ENCODE assay signal across 1 cellular context in the genomic region with DNA sequence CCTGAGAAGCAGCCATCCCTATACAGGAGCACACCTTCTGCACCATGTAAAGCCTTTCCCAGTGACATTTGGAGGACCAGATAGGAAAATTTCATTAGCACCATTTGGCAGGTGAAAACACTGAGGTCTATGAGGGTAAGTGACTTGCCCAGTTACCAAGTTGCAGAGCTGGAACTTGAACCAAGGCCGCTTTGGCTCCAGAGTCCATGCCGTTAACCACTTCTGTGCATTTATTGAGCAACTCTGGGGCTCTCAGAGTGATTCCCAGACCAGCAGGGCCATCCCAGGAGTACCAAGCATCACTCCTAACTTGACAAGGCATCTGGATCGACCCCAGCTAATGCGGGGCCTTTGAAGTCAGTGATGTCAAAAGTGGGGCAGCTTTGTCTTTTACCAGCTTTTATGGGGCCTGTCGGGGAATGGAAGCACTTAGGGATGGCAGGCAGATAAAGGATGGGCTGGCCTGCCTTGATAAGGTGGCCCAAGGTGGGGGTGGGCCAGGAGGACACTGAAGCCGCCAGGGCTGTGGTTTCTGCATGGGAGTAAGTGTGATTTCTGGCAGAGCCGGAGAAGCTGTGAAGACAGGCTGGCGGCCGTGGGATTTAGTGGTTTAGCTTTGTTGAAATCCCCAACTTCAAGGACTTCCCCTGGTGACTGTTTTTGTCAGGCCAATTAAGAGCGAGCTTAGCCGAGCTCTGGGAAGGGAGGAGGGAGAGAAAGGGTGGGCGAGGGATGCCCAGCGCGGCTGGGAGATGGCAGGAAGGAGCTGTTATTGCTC.
TF ChIP-seq lines count a peak whose summit lies in the region.

No MANE protein-coding gene starts in this region.

TF ChIP-seq in K562, 482 proteins besides CTCF, POLR2A, EP300 and RAD21 (continued from another document and continues in another):
- TF ChIP-seq ZNF512 (tag; IDR thresholded peaks at IDR 0.05) (no peak), TRIM24 (IDR thresholded peaks at IDR 0.05) (peak; percentile 94 to 95), CXXC5 (CRISPR knock-in tag; IDR thresholded peaks at IDR 0.05) (peak; percentile 80), ZBTB33 (CRISPR knock-in tag; IDR thresholded peaks at IDR 0.05) (no peak), MEIS2 (IDR thresholded peaks at IDR 0.05; ENCODE audit: partially characterized antibody) (peak; percentile 85), ZNF584 (CRISPR knock-in tag; IDR thresholded peaks at IDR 0.05; ENCODE audit: low read depth) (peak; percentile 32; the same call in 1 of the 2 replicates), ZNF146 (CRISPR knock-in tag; IDR thresholded peaks at IDR 0.05; ENCODE audit: unreplicated experiment) (no peak), FOXK2 (conservative IDR thresholded peaks at IDR 0.05 in 1 of 2, IDR thresholded peaks at IDR 0.05 in 1 of 2; ENCODE audit: low read depth in 2 of 2) (no peak), TGIF2 (CRISPR knock-in tag; IDR thresholded peaks at IDR 0.05) (no peak), ZNF586 (CRISPR knock-in tag; conservative IDR thresholded peaks at IDR 0.05) (no peak), MCM3 (IDR thresholded peaks at IDR 0.05) (no peak), HNRNPL (IDR thresholded peaks at IDR 0.05; ENCODE audit: low read depth, low read length) (no peak), PCBP1 (IDR thresholded peaks at IDR 0.05; ENCODE audit: low read depth, low read length, poor library complexity, severe bottlenecking) (no peak), CHCHD3 (CRISPR knock-in tag; IDR thresholded peaks at IDR 0.05) (no peak), NR0B1 (IDR thresholded peaks at IDR 0.05; ENCODE audit: partially characterized antibody) (no peak), VEZF1 (CRISPR knock-in tag; IDR thresholded peaks at IDR 0.05) (peak; percentile 93), CCAR2 (IDR thresholded peaks at IDR 0.05; ENCODE audit: low read depth, low read length) (no peak), SETDB1 (IDR thresholded peaks at IDR 0.05; ENCODE audit: low read length) (no peak), NFRKB (IDR thresholded peaks at IDR 0.05; ENCODE audit: low read depth) (no peak), ZNF134 (CRISPR knock-in tag; conservative IDR thresholded peaks at IDR 0.05) (no peak), CSDE1 (IDR thresholded peaks at IDR 0.05) (no peak), ARID3B (CRISPR knock-in tag; IDR thresholded peaks at IDR 0.05; ENCODE audit: borderline replicate concordance) (0 out of 2 replicates have a peak, but pooled peaks have one; percentile 28), FOXA3 (CRISPR knock-in tag; conservative IDR thresholded peaks at IDR 0.05 in 1 of 2, IDR thresholded peaks at IDR 0.05 in 1 of 2) (peak in 1 of 2 experiments; percentile 56; a peak in 1 of 4 replicates), ZNF184 (CRISPR knock-in tag; IDR thresholded peaks at IDR 0.05) (no peak), PHF21A (IDR thresholded peaks at IDR 0.05; ENCODE audit: borderline replicate concordance, low read depth) (peak; percentile 45; the same call in 1 of the 2 replicates), ATF2 (CRISPR knock-in tag; IDR thresholded peaks at IDR 0.05) (no peak), SRF (CRISPR knock-in tag; IDR thresholded peaks at IDR 0.05) (peak in 1 of 2 experiments; percentile 29; a peak in 1 of 4 replicates), CBFA2T2 (conservative IDR thresholded peaks at IDR 0.05) (peak; percentile 96)
- TF ChIP-seq, protein P1, sequence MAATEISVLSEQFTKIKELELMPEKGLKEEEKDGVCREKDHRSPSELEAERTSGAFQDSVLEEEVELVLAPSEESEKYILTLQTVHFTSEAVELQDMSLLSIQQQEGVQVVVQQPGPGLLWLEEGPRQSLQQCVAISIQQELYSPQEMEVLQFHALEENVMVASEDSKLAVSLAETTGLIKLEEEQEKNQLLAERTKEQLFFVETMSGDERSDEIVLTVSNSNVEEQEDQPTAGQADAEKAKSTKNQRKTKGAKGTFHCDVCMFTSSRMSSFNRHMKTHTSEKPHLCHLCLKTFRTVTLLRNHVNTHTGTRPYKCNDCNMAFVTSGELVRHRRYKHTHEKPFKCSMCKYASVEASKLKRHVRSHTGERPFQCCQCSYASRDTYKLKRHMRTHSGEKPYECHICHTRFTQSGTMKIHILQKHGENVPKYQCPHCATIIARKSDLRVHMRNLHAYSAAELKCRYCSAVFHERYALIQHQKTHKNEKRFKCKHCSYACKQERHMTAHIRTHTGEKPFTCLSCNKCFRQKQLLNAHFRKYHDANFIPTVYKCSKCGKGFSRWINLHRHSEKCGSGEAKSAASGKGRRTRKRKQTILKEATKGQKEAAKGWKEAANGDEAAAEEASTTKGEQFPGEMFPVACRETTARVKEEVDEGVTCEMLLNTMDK (IDR thresholded peaks at IDR 0.05; ENCODE audit: borderline replicate concordance, insufficient read depth, low read depth, low read length, poor library complexity, severe bottlenecking), result no peak
- TF ChIP-seq, protein P2, sequence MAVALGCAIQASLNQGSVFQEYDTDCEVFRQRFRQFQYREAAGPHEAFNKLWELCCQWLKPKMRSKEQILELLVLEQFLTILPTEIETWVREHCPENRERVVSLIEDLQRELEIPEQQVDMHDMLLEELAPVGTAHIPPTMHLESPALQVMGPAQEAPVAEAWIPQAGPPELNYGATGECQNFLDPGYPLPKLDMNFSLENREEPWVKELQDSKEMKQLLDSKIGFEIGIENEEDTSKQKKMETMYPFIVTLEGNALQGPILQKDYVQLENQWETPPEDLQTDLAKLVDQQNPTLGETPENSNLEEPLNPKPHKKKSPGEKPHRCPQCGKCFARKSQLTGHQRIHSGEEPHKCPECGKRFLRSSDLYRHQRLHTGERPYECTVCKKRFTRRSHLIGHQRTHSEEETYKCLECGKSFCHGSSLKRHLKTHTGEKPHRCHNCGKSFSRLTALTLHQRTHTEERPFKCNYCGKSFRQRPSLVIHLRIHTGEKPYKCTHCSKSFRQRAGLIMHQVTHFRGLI (CRISPR knock-in tag; IDR thresholded peaks at IDR 0.05), result no peak
- TF ChIP-seq, protein P3, sequence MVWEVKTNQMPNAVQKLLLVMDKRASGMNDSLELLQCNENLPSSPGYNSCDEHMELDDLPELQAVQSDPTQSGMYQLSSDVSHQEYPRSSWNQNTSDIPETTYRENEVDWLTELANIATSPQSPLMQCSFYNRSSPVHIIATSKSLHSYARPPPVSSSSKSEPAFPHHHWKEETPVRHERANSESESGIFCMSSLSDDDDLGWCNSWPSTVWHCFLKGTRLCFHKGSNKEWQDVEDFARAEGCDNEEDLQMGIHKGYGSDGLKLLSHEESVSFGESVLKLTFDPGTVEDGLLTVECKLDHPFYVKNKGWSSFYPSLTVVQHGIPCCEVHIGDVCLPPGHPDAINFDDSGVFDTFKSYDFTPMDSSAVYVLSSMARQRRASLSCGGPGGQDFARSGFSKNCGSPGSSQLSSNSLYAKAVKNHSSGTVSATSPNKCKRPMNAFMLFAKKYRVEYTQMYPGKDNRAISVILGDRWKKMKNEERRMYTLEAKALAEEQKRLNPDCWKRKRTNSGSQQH (CRISPR knock-in tag; IDR thresholded peaks at IDR 0.05), result peak; percentile 62; the same call in 1 of the 2 replicates
- TF ChIP-seq, protein P4, sequence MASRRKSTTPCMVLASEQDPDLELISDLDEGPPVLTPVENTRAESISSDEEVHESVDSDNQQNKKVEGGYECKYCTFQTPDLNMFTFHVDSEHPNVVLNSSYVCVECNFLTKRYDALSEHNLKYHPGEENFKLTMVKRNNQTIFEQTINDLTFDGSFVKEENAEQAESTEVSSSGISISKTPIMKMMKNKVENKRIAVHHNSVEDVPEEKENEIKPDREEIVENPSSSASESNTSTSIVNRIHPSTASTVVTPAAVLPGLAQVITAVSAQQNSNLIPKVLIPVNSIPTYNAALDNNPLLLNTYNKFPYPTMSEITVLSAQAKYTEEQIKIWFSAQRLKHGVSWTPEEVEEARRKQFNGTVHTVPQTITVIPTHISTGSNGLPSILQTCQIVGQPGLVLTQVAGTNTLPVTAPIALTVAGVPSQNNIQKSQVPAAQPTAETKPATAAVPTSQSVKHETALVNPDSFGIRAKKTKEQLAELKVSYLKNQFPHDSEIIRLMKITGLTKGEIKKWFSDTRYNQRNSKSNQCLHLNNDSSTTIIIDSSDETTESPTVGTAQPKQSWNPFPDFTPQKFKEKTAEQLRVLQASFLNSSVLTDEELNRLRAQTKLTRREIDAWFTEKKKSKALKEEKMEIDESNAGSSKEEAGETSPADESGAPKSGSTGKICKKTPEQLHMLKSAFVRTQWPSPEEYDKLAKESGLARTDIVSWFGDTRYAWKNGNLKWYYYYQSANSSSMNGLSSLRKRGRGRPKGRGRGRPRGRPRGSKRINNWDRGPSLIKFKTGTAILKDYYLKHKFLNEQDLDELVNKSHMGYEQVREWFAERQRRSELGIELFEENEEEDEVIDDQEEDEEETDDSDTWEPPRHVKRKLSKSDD (conservative IDR thresholded peaks at IDR 0.05; ENCODE audit: low read length), result no peak
- TF ChIP-seq, protein P5, sequence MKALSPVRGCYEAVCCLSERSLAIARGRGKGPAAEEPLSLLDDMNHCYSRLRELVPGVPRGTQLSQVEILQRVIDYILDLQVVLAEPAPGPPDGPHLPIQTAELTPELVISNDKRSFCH (CRISPR knock-in tag; IDR thresholded peaks at IDR 0.05), result no peak
- TF ChIP-seq, protein P5 (tag; IDR thresholded peaks at IDR 0.05), result no peak
- TF ChIP-seq, protein P6, sequence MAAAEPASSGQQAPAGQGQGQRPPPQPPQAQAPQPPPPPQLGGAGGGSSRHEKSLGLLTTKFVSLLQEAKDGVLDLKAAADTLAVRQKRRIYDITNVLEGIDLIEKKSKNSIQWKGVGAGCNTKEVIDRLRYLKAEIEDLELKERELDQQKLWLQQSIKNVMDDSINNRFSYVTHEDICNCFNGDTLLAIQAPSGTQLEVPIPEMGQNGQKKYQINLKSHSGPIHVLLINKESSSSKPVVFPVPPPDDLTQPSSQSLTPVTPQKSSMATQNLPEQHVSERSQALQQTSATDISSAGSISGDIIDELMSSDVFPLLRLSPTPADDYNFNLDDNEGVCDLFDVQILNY (CRISPR knock-in tag; IDR thresholded peaks at IDR 0.05), result no peak
